In the genomic region with DNA sequence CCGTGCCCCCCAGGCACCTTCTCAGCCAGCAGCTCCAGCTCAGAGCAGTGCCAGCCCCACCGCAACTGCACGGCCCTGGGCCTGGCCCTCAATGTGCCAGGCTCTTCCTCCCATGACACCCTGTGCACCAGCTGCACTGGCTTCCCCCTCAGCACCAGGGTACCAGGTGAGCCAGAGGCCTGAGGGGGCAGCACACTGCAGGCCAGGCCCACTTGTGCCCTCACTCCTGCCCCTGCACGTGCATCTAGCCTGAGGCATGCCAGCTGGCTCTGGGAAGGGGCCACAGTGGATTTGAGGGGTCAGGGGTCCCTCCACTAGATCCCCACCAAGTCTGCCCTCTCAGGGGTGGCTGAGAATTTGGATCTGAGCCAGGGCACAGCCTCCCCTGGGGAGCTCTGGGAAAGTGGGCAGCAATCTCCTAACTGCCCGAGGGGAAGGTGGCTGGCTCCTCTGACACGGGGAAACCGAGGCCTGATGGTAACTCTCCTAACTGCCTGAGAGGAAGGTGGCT, we compare ENCODE assay signal across 6 cellular contexts. TPM values are rescaled to one million over a fixed set of nuclear protein-coding genes. Genes with fewer than 3 reads are reported as not detected.
A peak's percentile ranks its signal among the peaks of the same experiment; 100 is the strongest.
DNase-seq lines count a peak whose midpoint lies in the region; ATAC-seq, FAIRE-seq and TF ChIP-seq lines count a peak whose summit lies in the region.

No MANE protein-coding gene starts in this region.

- WGBS in psoas muscle, 3 donors = 35 to 61% (median 43%) methylated on average over 7 of the region's 7 CpGs

- no peak overlapping the region for H3K27ac ChIP-seq in psoas muscle

- DNase-seq in HFF-Myc (ENCODE audit: extremely low read depth, low read depth) (no peak), bronchial epithelial cell (ENCODE audit: low read depth) (no peak), psoas muscle (peak in 1 of 2 donors; percentile 64), DMS79 (lab: John Stamatoyannopoulos, UW) (no peak)

- H3K9me3 ChIP-seq in psoas muscle = no peaks in the 10 kb centered on the region

- H3K27me3 ChIP-seq in bronchial epithelial cell (ENCODE audit: control insufficient read depth, insufficient read depth, low read length) (no peaks in the 10 kb centered on the region), psoas muscle (ENCODE audit: insufficient read depth in 3 of 3, low read length in 2 of 3) (no peaks in the 10 kb centered on the region)

- peaks cover 5% of the 10 kb centered on the region for H3K36me3 ChIP-seq in bronchial epithelial cell (ENCODE audit: control insufficient read depth, insufficient read depth, low read length)
- H3K36me3 ChIP-seq in psoas muscle (ENCODE audit: insufficient read depth in 1 of 2, low read depth in 1 of 2) = peaks cover 7 to 27% of the 10 kb centered on the region in 2 donors

- H3K4me1 ChIP-seq in psoas muscle = peaks cover 36% of the 10 kb centered on the region

- H3K4me3 ChIP-seq in HFF-Myc (replicated peaks; ENCODE audit: low read depth, low read length) (peak overlapping the region; percentile 26), bronchial epithelial cell (ENCODE audit: low read depth, low read length) (peak overlapping the region; percentile 39), psoas muscle (peak overlapping the region; percentile 18)

- intact Hi-C loops in psoas muscle (cut with DNase I) = no loop called here

- TF ChIP-seq CTCF in HFF-Myc (IDR thresholded peaks at IDR 0.05; ENCODE audit: low read depth, low read length, missing control alignments) = no peak
- TF ChIP-seq CTCF in bronchial epithelial cell (IDR thresholded peaks at IDR 0.05; ENCODE audit: insufficient read depth, low read length, severe bottlenecking) = no peak
- TF ChIP-seq CTCF in psoas muscle (IDR thresholded peaks at IDR 0.05) = no peak

- FAIRE-seq in bronchial epithelial cell (lab: Jason Lieb, UNC) = no peak

- peak in 2 of 4 donors; percentile 2 to 7 for ATAC-seq in psoas muscle
- no peak for ATAC-seq in GM21515 (IDR thresholded peaks at IDR 0.05; ENCODE audit: unreplicated experiment)
- no peak for ATAC-seq in GM18873 (IDR thresholded peaks at IDR 0.05; ENCODE audit: low FRiP score, unreplicated experiment)

RNA-seq across cellular contexts. Expression of gene TNFRSF6B, which starts 1.0 kb away (rescaled TPM):
- total RNA-seq in bronchial epithelial cell (4.9 and 7.1 TPM in 2 replicates), psoas muscle (1 to 10 TPM in 3 of 4 donors, not detected in 1; 1.3 to 2.2 (median 1.6) TPM)
- 10 to 100 TPM in 1 of 3 donors, 1 to 10 TPM in 1, under 1 TPM in 1; 0.56 to 16.1 (median 6.1) TPM for polyA plus RNA-seq in psoas muscle

RNA-seq across cellular contexts. Expression of gene ARFRP1, which starts 10.4 kb away (rescaled TPM):
- total RNA-seq in bronchial epithelial cell (49.2 and 55.5 TPM in 2 replicates), psoas muscle (10 to 100 TPM; 22.9 to 38.9 (median 32.6) TPM)
- polyA plus RNA-seq in psoas muscle = 10 to 100 TPM; 31.7 to 74.0 (median 32.4) TPM

RNA-seq across cellular contexts. Expression of gene ZGPAT, which starts 10.4 kb away (rescaled TPM):
- 17.7 and 25.5 TPM in 2 replicates for total RNA-seq in bronchial epithelial cell
- total RNA-seq in psoas muscle = 10 to 100 TPM; 10.7 to 18.2 (median 14.9) TPM
- 10 to 100 TPM; 28.4 to 54.8 (median 43.6) TPM for polyA plus RNA-seq in psoas muscle

RNA-seq across cellular contexts. Expression of gene LIME1, which starts 39.1 kb away (rescaled TPM):
- 0.53 and 2.0 TPM in 2 replicates for total RNA-seq in bronchial epithelial cell
- total RNA-seq in psoas muscle = 1 to 10 TPM; 1.7 to 4.6 (median 2.6) TPM
- polyA plus RNA-seq in psoas muscle = 1 to 10 TPM; 3.1 to 5.1 (median 4.4) TPM

RNA-seq across cellular contexts. Expression of gene RTEL1, which starts 39.3 kb away (rescaled TPM):
- total RNA-seq in bronchial epithelial cell (4.5 and 5.8 TPM in 2 replicates), psoas muscle (10 to 100 TPM in 2 of 4 donors, 1 to 10 TPM in 2; 9.2 to 17.5 (median 10.9) TPM)
- polyA plus RNA-seq in psoas muscle = 1 to 10 TPM; 5.2 to 7.3 (median 7.1) TPM
